Comparison of ENCODE assay signal across 33 cellular contexts in genomic region chr1:84889437-84889836, GRCh38. TPM values are rescaled to one million over a fixed set of nuclear protein-coding genes. Genes with fewer than 3 reads are reported as not detected.
DNase-seq lines count a peak whose midpoint lies in the region; ATAC-seq and TF ChIP-seq lines count a peak whose summit lies in the region.
"Had no signal": no experiment of that assay in that cellular context is flagged by ENCODE, and none has a peak within 500 bp of the region (broad histone marks: within the 10 kb centered on the region; RNA-seq: fewer than 3 reads in every experiment).

No MANE protein-coding gene starts in this region.

- DNase-seq in activated CD4-positive, alpha-beta T cell treated with anti-CD3 and anti-CD28 coated beads, Interleukin-2, amount 10 ng/mL, durations not matched to agents 7 days and 5 days = no peak
- no peak for DNase-seq in activated CD4-positive, alpha-beta T cell treated with anti-CD3 and anti-CD28 coated beads, Interleukin-2, amount 50 U/mL, for 4 hours
- DNase-seq in RWPE1 (ENCODE audit: low spot score) = no peak
- no peak for DNase-seq in PC-9
- DNase-seq in OCI-LY7 (ENCODE audit: low spot score) = no peak
- DNase-seq in NCI-H1417 treated with DMSO at 0.1 percent for 48 hours (lab: John Stamatoyannopoulos, UW) = no peak
- DNase-seq: activated CD4-positive, CD25-positive, alpha-beta regulatory T cell treated with anti-CD3 and anti-CD28 coated beads, Interleukin-2, amount 50 U/mL, for 72 hours; activated CD8-positive, alpha-beta T cell treated with anti-CD3 and anti-CD28 coated beads, Interleukin-2, amount 10 ng/mL, durations not matched to agents 7 days and 5 days; adrenal gland; cerebellar nuclear complex; dorsolateral prefrontal cortex; GM23248; head of caudate nucleus; left ventricle myocardium superior; midbrain; naive B cell; NCI-H1436 treated with DMSO at 0.1 percent for 48 hours; NCI-H345; NCI-H69; RPMI8226; stimulated activated naive CD4-positive, alpha-beta T cell treated with Interleukin-2 at 50 U/mL for 16 hours; T-helper 2 cell; upper lobe of left lung had no signal

- H3K36me3 ChIP-seq in PC-9 (ENCODE audit: low read depth) (no peaks in the 10 kb centered on the region), OCI-LY7 (ENCODE audit: insufficient read depth, low read length) (no peaks in the 10 kb centered on the region)
- H3K36me3 ChIP-seq: adrenal gland, right atrium auricular region, suprapubic skin, upper lobe of left lung had no signal

- H3K4me1 ChIP-seq in PC-9 (replicated peaks; ENCODE audit: insufficient read depth) (peaks cover 4% of the 10 kb centered on the region; the same call in 1 of the 2 replicates), OCI-LY7 (ENCODE audit: insufficient read depth, low read length, poor library complexity, severe bottlenecking) (no peaks in the 10 kb centered on the region)
- H3K4me1 ChIP-seq: adrenal gland had no signal

- H3K9me2 ChIP-seq in PC-9 (ENCODE audit: insufficient read depth) (no peaks in the 10 kb centered on the region), OCI-LY7 (ENCODE audit: insufficient read depth, low read length) (no peaks in the 10 kb centered on the region)

- POLR2A ChIA-PET in activated CD4-positive, alpha-beta T cell treated with anti-CD3 and anti-CD28 coated beads, Interleukin-2, amount 10 ng/mL, durations not matched to agents 7 days and 5 days (lab: Charles Lee) = no interaction called here
- POLR2A ChIA-PET in RWPE1 (lab: Yijun Ruan, JAX; ENCODE audit: low non-redundant PET) = interaction anchor here (0.5 to 0.6 kb wide), 3 partner anchors 28 to 385 kb away, joined by 3 read pairs; no protein-coding TSS in a partner anchor
- POLR2A ChIA-PET in PC-9 (lab: Charles Lee; ENCODE audit: unreplicated experiment) = no interaction called here
- POLR2A ChIA-PET in OCI-LY7 (lab: Charles Lee) = interaction anchor here (0.7 kb wide), 1 partner anchor 362 kb away, joined by 3 read pairs; no protein-coding TSS in a partner anchor

- peaks cover 3% of the 10 kb centered on the region for H3K36me3 Mint-ChIP-seq in activated CD4-positive, alpha-beta T cell treated with anti-CD3 and anti-CD28 coated beads, Interleukin-2, amount 10 ng/mL, durations not matched to agents 7 days and 5 days (ENCODE audit: low read depth)
- H3K36me3 Mint-ChIP-seq: CD8-positive, alpha-beta T cell had no signal

- TF ChIP-seq CTCF in RWPE1 (conservative IDR thresholded peaks at IDR 0.05; ENCODE audit: low read depth) (no peak), PC-9 (conservative IDR thresholded peaks at IDR 0.05) (no peak), OCI-LY7 (conservative IDR thresholded peaks at IDR 0.05; ENCODE audit: low read length) (no peak)

- CTCF ChIA-PET in activated CD4-positive, alpha-beta T cell treated with anti-CD3 and anti-CD28 coated beads, Interleukin-2, amount 10 ng/mL, durations not matched to agents 7 days and 5 days (lab: Charles Lee) = interaction anchor here (0.7 to 2.3 kb wide), 3 partner anchors 14 to 29 kb away, joined by 3 to 7 read pairs (median 6); no protein-coding TSS in a partner anchor
- CTCF ChIA-PET in RWPE1 (lab: Yijun Ruan, JAX) (no interaction called here), PC-9 (lab: Charles Lee) (no interaction called here), OCI-LY7 (lab: Charles Lee; ENCODE audit: unreplicated experiment) (interaction anchor here (0.6 kb wide), 1 partner anchor 113 kb away, joined by 3 read pairs; no protein-coding TSS in a partner anchor)

- H3K79me2 ChIP-seq in PC-9 (ENCODE audit: low read depth) = no peaks in the 10 kb centered on the region
- H3K79me2 ChIP-seq in OCI-LY7 (ENCODE audit: insufficient read depth, low read depth, low read length) = no peaks in the 10 kb centered on the region

- H3K9me3 ChIP-seq in PC-9 (ENCODE audit: insufficient read depth, low read depth) (no peaks in the 10 kb centered on the region), OCI-LY7 (ENCODE audit: low read length) (no peaks in the 10 kb centered on the region)
- H3K9me3 ChIP-seq: adrenal gland, right atrium auricular region, suprapubic skin, upper lobe of left lung had no signal

- peak; percentile 14 for ATAC-seq in esophagus mucosa
- no peak for ATAC-seq in GM19395 (IDR thresholded peaks at IDR 0.05; ENCODE audit: unreplicated experiment)
- ATAC-seq: activated CD8-positive, alpha-beta T cell treated with anti-CD3 and anti-CD28 coated beads, Interleukin-2, amount 10 ng/mL, durations not matched to agents 7 days and 5 days; CD8-positive, alpha-beta T cell; left ventricle myocardium superior had no signal

- no peak overlapping the region for H2AFZ ChIP-seq in PC-9
- H2AFZ ChIP-seq in OCI-LY7 (ENCODE audit: low read length) = no peak overlapping the region
- H2AFZ ChIP-seq: GM23248 had no signal

- H3K4me3 ChIP-seq in PC-9 = no peak overlapping the region
- no peak overlapping the region for H3K4me3 ChIP-seq in OCI-LY7 (ENCODE audit: low read depth, low read length, poor library complexity, severe bottlenecking)
- H3K4me3 ChIP-seq: adrenal gland, dorsolateral prefrontal cortex, GM23248, right atrium auricular region, SK-N-MC, smooth muscle cell, suprapubic skin, upper lobe of left lung had no signal

- H3K4me3 Mint-ChIP-seq in activated CD4-positive, alpha-beta T cell treated with anti-CD3 and anti-CD28 coated beads, Interleukin-2, amount 10 ng/mL, durations not matched to agents 7 days and 5 days = no peak overlapping the region
- H3K4me3 Mint-ChIP-seq: activated CD8-positive, alpha-beta T cell treated with anti-CD3 and anti-CD28 coated beads, Interleukin-2, amount 10 ng/mL, durations not matched to agents 7 days and 5 days; activated naive CD4-positive, alpha-beta T cell treated with anti-CD3 and anti-CD28 coated beads, Interleukin-2, amount 10 ng/mL, durations not matched to agents 7 days and 5 days; activated T-helper 17 cell treated with anti-CD3 and anti-CD28 coated beads, Interleukin-2, amount 50 U/mL, for 72 hours; CD8-positive, alpha-beta T cell; naive B cell had no signal

- no peaks in the 10 kb centered on the region for H3K9me3 Mint-ChIP-seq in activated CD4-positive, alpha-beta T cell treated with anti-CD3 and anti-CD28 coated beads, Interleukin-2, amount 10 ng/mL, durations not matched to agents 7 days and 5 days
- H3K9me3 Mint-ChIP-seq: activated naive CD4-positive, alpha-beta T cell treated with anti-CD3 and anti-CD28 coated beads, Interleukin-2, amount 10 ng/mL, durations not matched to agents 7 days and 5 days; activated T-helper 17 cell treated with anti-CD3 and anti-CD28 coated beads, Interleukin-2, amount 50 U/mL, for 72 hours; CD8-positive, alpha-beta T cell; naive B cell had no signal

- H3K27ac ChIP-seq in RWPE1 (peak overlapping the region; percentile 67; the same call in 1 of the 2 replicates), PC-9 (no peak overlapping the region), OCI-LY7 (ENCODE audit: low read depth, low read length, poor library complexity, severe bottlenecking) (no peak overlapping the region)
- H3K27ac ChIP-seq: adrenal gland, dorsolateral prefrontal cortex, GM23248, right atrium auricular region, SK-N-MC, suprapubic skin, upper lobe of left lung had no signal

- H3K27me3 Mint-ChIP-seq in activated CD4-positive, alpha-beta T cell treated with anti-CD3 and anti-CD28 coated beads, Interleukin-2, amount 10 ng/mL, durations not matched to agents 7 days and 5 days = peaks cover 31% of the 10 kb centered on the region

- no peaks in the 10 kb centered on the region for H3K27me3 ChIP-seq in PC-9 (ENCODE audit: insufficient read depth, low read depth)
- H3K27me3 ChIP-seq: right atrium auricular region had no signal

- intact Hi-C loops in PC-9 (cut with micrococcal nuclease; ENCODE audit: unreplicated experiment) = no loop called here
- intact Hi-C loops in OCI-LY7 (cut with micrococcal nuclease; ENCODE audit: unreplicated experiment) = no loop called here

- H3F3A ChIP-seq in PC-9 (ENCODE audit: insufficient read depth, low read depth) = no peaks in the 10 kb centered on the region

- no peak overlapping the region for H3K4me2 ChIP-seq in PC-9
- H3K4me2 ChIP-seq in OCI-LY7 (ENCODE audit: low read length) = no peak overlapping the region
- H3K4me2 ChIP-seq: smooth muscle cell had no signal

- H3K27ac Mint-ChIP-seq in activated CD4-positive, alpha-beta T cell treated with anti-CD3 and anti-CD28 coated beads, Interleukin-2, amount 10 ng/mL, durations not matched to agents 7 days and 5 days = peak overlapping the region; percentile 38
- H3K27ac Mint-ChIP-seq: activated naive CD4-positive, alpha-beta T cell treated with anti-CD3 and anti-CD28 coated beads, Interleukin-2, amount 10 ng/mL, durations not matched to agents 7 days and 5 days; CD8-positive, alpha-beta T cell; naive B cell had no signal

- BruUV-seq in PC-9 (replicated peaks; lab: Mats Ljungman, UMichigan) = no TSS peak
- no TSS peak for BruUV-seq in OCI-LY7 (replicated peaks; lab: Mats Ljungman, UMichigan)

- peaks cover 47% of the 10 kb centered on the region for H3K4me1 Mint-ChIP-seq in activated CD4-positive, alpha-beta T cell treated with anti-CD3 and anti-CD28 coated beads, Interleukin-2, amount 10 ng/mL, durations not matched to agents 7 days and 5 days

- H4K20me1 ChIP-seq in PC-9 (ENCODE audit: insufficient read depth) (no peaks in the 10 kb centered on the region), OCI-LY7 (ENCODE audit: insufficient read depth, low read length) (no peaks in the 10 kb centered on the region)

RNA-seq across cellular contexts. Expression of gene LPAR3, which starts 3.6 kb away (rescaled TPM):
- total RNA-seq in activated CD4-positive, alpha-beta T cell treated with anti-CD3 and anti-CD28 coated beads, Interleukin-2, amount 10 ng/mL, durations not matched to agents 7 days and 5 days = 1 to 10 TPM; 1.3 to 1.5 TPM
- total RNA-seq in esophagus mucosa (20.6 TPM), PC-9 (2021) (not detected in 2 replicates), OCI-LY7 (2022) (not detected in 2 replicates)
- not detected in 2 replicates for total RNA-seq in OCI-LY7 (2014; rRNA removed; shearing (Covaris generic))
- total RNA-seq: HT-29 had no signal

Comparison
In these comparisons a context has a peak if more than half of its experiments do, and no peak if none do; other contexts are left out.
1. CTCF ChIA-PET loops: an anchor here in activated CD4-positive, alpha-beta T cell treated with anti-CD3 and anti-CD28 coated beads, Interleukin-2, amount 10 ng/mL, durations not matched to agents 7 days and 5 days (0.7 to 2.3 kb wide) and OCI-LY7 (0.6 kb wide); none called in RWPE1 and PC-9.
2. POLR2A ChIA-PET loops: an anchor here in RWPE1 (0.5 to 0.6 kb wide) and OCI-LY7 (0.7 kb wide); none called in activated CD4-positive, alpha-beta T cell treated with anti-CD3 and anti-CD28 coated beads, Interleukin-2, amount 10 ng/mL, durations not matched to agents 7 days and 5 days and PC-9.